In the genomic region with DNA sequence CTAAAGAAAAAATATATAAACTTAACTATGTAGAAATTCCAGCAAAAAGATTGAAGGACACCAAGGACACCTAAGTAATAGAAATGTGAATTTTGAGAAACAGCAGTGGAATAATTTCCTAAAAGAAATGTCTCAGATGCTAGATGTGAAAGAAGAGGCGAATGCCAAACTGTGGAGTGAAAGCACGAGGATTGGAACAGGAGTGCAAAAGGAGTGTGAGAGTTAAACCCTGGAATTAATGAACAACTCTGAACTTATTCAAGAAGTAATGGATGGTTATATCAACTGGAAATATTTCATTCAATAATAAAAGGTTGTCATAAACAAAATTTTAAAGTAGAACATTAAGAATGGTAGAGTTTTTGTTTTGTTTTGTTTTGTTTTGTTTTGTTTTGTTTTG, we compare ENCODE assay signal across 8 cellular contexts.
"Had no signal": no experiment of that assay in that cellular context is flagged by ENCODE, and none has a peak within 500 bp of the region (broad histone marks: within the 10 kb centered on the region; RNA-seq: fewer than 3 reads in every experiment).

No MANE protein-coding gene starts in this region.

- H3K9me3 Mint-ChIP-seq: H9 had no signal

- FAIRE-seq: H54, HTR-8/SVneo had no signal

- H3K27ac ChIP-seq: KMS-11 had no signal

- H3K4me1 Mint-ChIP-seq: H9, IgD-negative memory B cell had no signal

- DNase-seq: GOT3, H9, HCEC 1CT, KBM-7 had no signal

- H3K27ac Mint-ChIP-seq: H9, IgD-negative memory B cell had no signal

- H3K4me2 ChIP-seq: KMS-11 had no signal

- H3K27me3 Mint-ChIP-seq: IgD-negative memory B cell had no signal

- H3K9ac ChIP-seq: KMS-11 had no signal

- H3K4me3 Mint-ChIP-seq: H9, IgD-negative memory B cell had no signal
